8 cellular contexts compared by ENCODE assay signal in the genomic region with DNA sequence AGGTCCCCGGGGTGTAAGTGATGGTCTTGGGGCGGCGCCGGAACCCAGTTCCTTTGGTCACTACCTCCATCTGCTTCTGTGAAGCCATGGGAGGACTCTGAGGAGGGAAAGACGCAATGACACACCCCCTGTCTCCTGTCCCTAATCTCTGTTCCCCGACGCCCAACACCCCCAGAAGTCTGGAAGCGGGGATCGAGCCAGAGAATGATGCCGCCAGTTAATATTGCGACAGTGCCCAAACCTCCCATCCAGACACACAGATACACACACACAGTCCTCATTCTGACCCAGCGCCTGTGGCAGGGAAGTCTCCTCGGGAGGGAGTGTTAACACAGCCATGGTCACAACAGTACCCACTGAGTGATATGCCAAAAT. TPM values are rescaled to one million over a fixed set of nuclear protein-coding genes. Genes with fewer than 3 reads are reported as not detected.
A peak's percentile ranks its signal among the peaks of the same experiment; 100 is the strongest.
DNase-seq lines count a peak whose midpoint lies in the region; ATAC-seq and TF ChIP-seq lines count a peak whose summit lies in the region.

No MANE protein-coding gene starts in this region.

- ATAC-seq in GM21576 (IDR thresholded peaks at IDR 0.05; ENCODE audit: unreplicated experiment): peak; percentile 34
- ATAC-seq in SK-N-SH treated with all-trans-retinoic acid at 6 μM for 48 hours: peak; percentile 80

- H3K36me3 Mint-ChIP-seq in progenitor cell of endocrine pancreas (ENCODE audit: insufficient read depth): peaks cover 11% of the 10 kb centered on the region

- H3K4me1 Mint-ChIP-seq in progenitor cell of endocrine pancreas (ENCODE audit: low read depth): peaks cover 21% of the 10 kb centered on the region

- H3K27ac Mint-ChIP-seq in progenitor cell of endocrine pancreas: peak overlapping the region; percentile 90

- H3K27me3 Mint-ChIP-seq in progenitor cell of endocrine pancreas: peaks cover 4% of the 10 kb centered on the region

- peak overlapping the region; percentile 100 for H3K4me3 Mint-ChIP-seq in progenitor cell of endocrine pancreas (ENCODE audit: low read depth)

- no peak for TF ChIP-seq CTCF in AG10803 (conservative IDR thresholded peaks at IDR 0.05; ENCODE audit: low read length)
- no peak for TF ChIP-seq CTCF in fibroblast of villous mesenchyme (IDR thresholded peaks at IDR 0.05; ENCODE audit: insufficient read depth, low read depth, low read length)
- TF ChIP-seq CTCF in progenitor cell of endocrine pancreas (IDR thresholded peaks at IDR 0.05; ENCODE audit: unreplicated experiment): no peak

- H3K9me3 Mint-ChIP-seq in progenitor cell of endocrine pancreas (ENCODE audit: low read depth): no peaks in the 10 kb centered on the region

- DNase-seq in AG10803 (ENCODE audit: low read depth) (no peak), fibroblast of villous mesenchyme (ENCODE audit: low read depth) (no peak), progenitor cell of endocrine pancreas (ENCODE audit: low spot score, unreplicated experiment) (no peak), NCI-H774 (lab: John Stamatoyannopoulos, UW) (no peak), NCI-H128 (lab: John Stamatoyannopoulos, UW; ENCODE audit: unreplicated experiment) (no peak), NCI-H2107 treated with DMSO at 0.1 percent for 48 hours (lab: John Stamatoyannopoulos, UW; ENCODE audit: unreplicated experiment) (no peak)

- peak overlapping the region; percentile 99 for H3K4me3 ChIP-seq in AG10803 (ENCODE audit: low read length)
- peak overlapping the region; percentile 99 for H3K4me3 ChIP-seq in fibroblast of villous mesenchyme (ENCODE audit: low read depth, low read length)

TF ChIP-seq in SK-N-SH treated with all-trans-retinoic acid at 6 μM for 48 hours, 23 proteins besides CTCF, POLR2A, EP300 and RAD21:
- TF ChIP-seq, protein P1, sequence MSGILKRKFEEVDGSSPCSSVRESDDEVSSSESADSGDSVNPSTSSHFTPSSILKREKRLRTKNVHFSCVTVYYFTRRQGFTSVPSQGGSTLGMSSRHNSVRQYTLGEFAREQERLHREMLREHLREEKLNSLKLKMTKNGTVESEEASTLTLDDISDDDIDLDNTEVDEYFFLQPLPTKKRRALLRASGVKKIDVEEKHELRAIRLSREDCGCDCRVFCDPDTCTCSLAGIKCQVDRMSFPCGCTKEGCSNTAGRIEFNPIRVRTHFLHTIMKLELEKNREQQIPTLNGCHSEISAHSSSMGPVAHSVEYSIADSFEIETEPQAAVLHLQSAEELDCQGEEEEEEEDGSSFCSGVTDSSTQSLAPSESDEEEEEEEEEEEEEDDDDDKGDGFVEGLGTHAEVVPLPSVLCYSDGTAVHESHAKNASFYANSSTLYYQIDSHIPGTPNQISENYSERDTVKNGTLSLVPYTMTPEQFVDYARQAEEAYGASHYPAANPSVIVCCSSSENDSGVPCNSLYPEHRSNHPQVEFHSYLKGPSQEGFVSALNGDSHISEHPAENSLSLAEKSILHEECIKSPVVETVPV (CRISPR knock-in tag; IDR thresholded peaks at IDR 0.05): no peak
- TF ChIP-seq OSR1 (CRISPR knock-in tag; IDR thresholded peaks at IDR 0.05) (no peak), BACH2 (CRISPR knock-in tag; IDR thresholded peaks at IDR 0.05; ENCODE audit: borderline replicate concordance) (no peak), TOX (CRISPR knock-in tag; IDR thresholded peaks at IDR 0.05; ENCODE audit: borderline replicate concordance) (no peak), CSDC2 (CRISPR knock-in tag; IDR thresholded peaks at IDR 0.05) (no peak), ARNTL (CRISPR knock-in tag; IDR thresholded peaks at IDR 0.05; ENCODE audit: borderline replicate concordance, low read depth) (no peak), RARB (CRISPR knock-in tag; IDR thresholded peaks at IDR 0.05) (no peak), ZNF8 (CRISPR knock-in tag; IDR thresholded peaks at IDR 0.05) (no peak), PPARA (CRISPR knock-in tag; IDR thresholded peaks at IDR 0.05; ENCODE audit: borderline replicate concordance) (no peak)
- TF ChIP-seq, protein P2, sequence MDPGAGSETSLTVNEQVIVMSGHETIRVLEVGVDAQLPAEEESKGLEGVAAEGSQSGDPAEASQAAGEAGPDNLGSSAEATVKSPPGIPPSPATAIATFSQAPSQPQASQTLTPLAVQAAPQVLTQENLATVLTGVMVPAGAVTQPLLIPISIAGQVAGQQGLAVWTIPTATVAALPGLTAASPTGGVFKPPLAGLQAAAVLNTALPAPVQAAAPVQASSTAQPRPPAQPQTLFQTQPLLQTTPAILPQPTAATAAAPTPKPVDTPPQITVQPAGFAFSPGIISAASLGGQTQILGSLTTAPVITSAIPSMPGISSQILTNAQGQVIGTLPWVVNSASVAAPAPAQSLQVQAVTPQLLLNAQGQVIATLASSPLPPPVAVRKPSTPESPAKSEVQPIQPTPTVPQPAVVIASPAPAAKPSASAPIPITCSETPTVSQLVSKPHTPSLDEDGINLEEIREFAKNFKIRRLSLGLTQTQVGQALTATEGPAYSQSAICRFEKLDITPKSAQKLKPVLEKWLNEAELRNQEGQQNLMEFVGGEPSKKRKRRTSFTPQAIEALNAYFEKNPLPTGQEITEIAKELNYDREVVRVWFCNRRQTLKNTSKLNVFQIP (CRISPR knock-in tag; IDR thresholded peaks at IDR 0.05; ENCODE audit: borderline replicate concordance, low read depth): no peak

RNA-seq across cellular contexts. Expression of a gene that starts 0.4 kb away (rescaled TPM):
- total RNA-seq in fibroblast of villous mesenchyme (0.32 TPM in 1 of 2 replicates, not detected in the other), progenitor cell of endocrine pancreas (0.89 and 0.93 TPM in 2 replicates)

RNA-seq across cellular contexts. Expression of a gene that starts 0.5 kb away (rescaled TPM):
- total RNA-seq in fibroblast of villous mesenchyme (28.9 and 34.5 TPM in 2 replicates), progenitor cell of endocrine pancreas (80.0 and 83.1 TPM in 2 replicates)

RNA-seq across cellular contexts. Expression of a gene that starts 31.3 kb away (rescaled TPM):
- not detected in 2 replicates for total RNA-seq in fibroblast of villous mesenchyme
- 0.95 and 1.3 TPM in 2 replicates for total RNA-seq in progenitor cell of endocrine pancreas

RNA-seq across cellular contexts. Expression of a gene that starts 47.0 kb away (rescaled TPM):
- total RNA-seq in fibroblast of villous mesenchyme (39.3 and 47.9 TPM in 2 replicates), progenitor cell of endocrine pancreas (42.8 and 43.2 TPM in 2 replicates)
